Comparison of ENCODE assay signal across 16 cellular contexts in genomic region chr19:58552655-58553054, GRCh38. TPM values are rescaled to one million over a fixed set of nuclear protein-coding genes. Genes with fewer than 3 reads are reported as not detected.
DNase-seq lines count a peak whose midpoint lies in the region; ATAC-seq, FAIRE-seq and TF ChIP-seq lines count a peak whose summit lies in the region.
"Had no signal": no experiment of that assay in that cellular context is flagged by ENCODE, and none has a peak within 500 bp of the region (broad histone marks: within the 10 kb centered on the region; RNA-seq: fewer than 3 reads in every experiment).

No MANE protein-coding gene starts in this region.

- H3K4me3 Mint-ChIP-seq in activated CD4-positive, alpha-beta T cell treated with anti-CD3 and anti-CD28 coated beads for 36 hours: peak overlapping the region; percentile 0
- no peak overlapping the region for H3K4me3 Mint-ChIP-seq in HFFc6
- H3K4me3 Mint-ChIP-seq in activated T-helper 2 cell treated with anti-CD3 and anti-CD28 coated beads, Interferon-gamma antibody, Interleukin-2, Interleukin-4, amounts not matched to agents 10 μg/mL and 5 μg/mL and 100 μg/mL, durations not matched to agents 14 hours and 24 hours and 36 hours (ENCODE audit: low read depth): no peak overlapping the region
- H3K4me3 Mint-ChIP-seq in natural killer cell treated with Interleukin-12 subunit alpha and Interleukin-12 subunit beta and Interleukin-15 and Interleukin-18, amount 100 ng/mL, for 72 hours: peak overlapping the region; percentile 12

- H3K27ac ChIP-seq in upper lobe of left lung: no peak overlapping the region
- H3K27ac ChIP-seq: brain microvascular endothelial cell, SJSA1 had no signal

- no peak for TF ChIP-seq EP300 in upper lobe of left lung (IDR thresholded peaks at IDR 0.05)

- no peaks in the 10 kb centered on the region for H3K9me3 ChIP-seq in upper lobe of left lung
- H3K9me3 ChIP-seq: SJSA1 had no signal

- H3K36me3 ChIP-seq in upper lobe of left lung: peaks cover 54 to 77% (median 70%) of the 10 kb centered on the region in 4 donors

- TF ChIP-seq POLR2A in upper lobe of left lung (IDR thresholded peaks at IDR 0.05) (no peak), H54 (IDR thresholded peaks at IDR 0.05; ENCODE audit: low read depth, low read length) (no peak)

- peaks cover 86% of the 10 kb centered on the region for H3K36me3 Mint-ChIP-seq in activated CD4-positive, alpha-beta T cell treated with anti-CD3 and anti-CD28 coated beads for 36 hours (ENCODE audit: low read depth)
- peaks cover 50% of the 10 kb centered on the region for H3K36me3 Mint-ChIP-seq in HFFc6 (ENCODE audit: low read depth)
- H3K36me3 Mint-ChIP-seq in activated T-helper 2 cell treated with anti-CD3 and anti-CD28 coated beads, Interferon-gamma antibody, Interleukin-2, Interleukin-4, amounts not matched to agents 10 μg/mL and 5 μg/mL and 100 μg/mL, durations not matched to agents 14 hours and 24 hours and 36 hours (ENCODE audit: low read depth): peaks cover 92% of the 10 kb centered on the region
- H3K36me3 Mint-ChIP-seq in natural killer cell treated with Interleukin-12 subunit alpha and Interleukin-12 subunit beta and Interleukin-15 and Interleukin-18, amount 100 ng/mL, for 72 hours: peaks cover 29% of the 10 kb centered on the region

- peaks cover 35 to 44% (median 36%) of the 10 kb centered on the region in 4 donors for H3K4me1 ChIP-seq in upper lobe of left lung

- peak overlapping the region; percentile 16 for H3K27ac Mint-ChIP-seq in activated CD4-positive, alpha-beta T cell treated with anti-CD3 and anti-CD28 coated beads for 36 hours
- H3K27ac Mint-ChIP-seq in HFFc6: peak overlapping the region; percentile 98
- peak overlapping the region; percentile 54 for H3K27ac Mint-ChIP-seq in activated T-helper 2 cell treated with anti-CD3 and anti-CD28 coated beads, Interferon-gamma antibody, Interleukin-2, Interleukin-4, amounts not matched to agents 10 μg/mL and 5 μg/mL and 100 μg/mL, durations not matched to agents 14 hours and 24 hours and 36 hours
- H3K27ac Mint-ChIP-seq in natural killer cell treated with Interleukin-12 subunit alpha and Interleukin-12 subunit beta and Interleukin-15 and Interleukin-18, amount 100 ng/mL, for 72 hours: peak overlapping the region; percentile 29 to 31

- no peak for ATAC-seq in activated CD4-positive, alpha-beta T cell treated with anti-CD3 and anti-CD28 coated beads for 36 hours
- no peak for ATAC-seq in natural killer cell treated with Interleukin-12 subunit alpha and Interleukin-12 subunit beta and Interleukin-15 and Interleukin-18, amount 100 ng/mL, for 72 hours
- ATAC-seq in upper lobe of left lung (ENCODE audit: low FRiP score in 2 of 2) (no peak), GM21515 (IDR thresholded peaks at IDR 0.05; ENCODE audit: unreplicated experiment) (no peak)
- ATAC-seq: stimulated activated memory B cell treated with anti-CD40 and anti-IgM and Interleukin-4, amounts not matched to agents 10 μg/mL and 1 μg/mL and 100 μg/mL, for 72 hours had no signal

- H3K9me3 Mint-ChIP-seq in activated CD4-positive, alpha-beta T cell treated with anti-CD3 and anti-CD28 coated beads for 36 hours (ENCODE audit: low read depth): no peaks in the 10 kb centered on the region
- no peaks in the 10 kb centered on the region for H3K9me3 Mint-ChIP-seq in HFFc6
- H3K9me3 Mint-ChIP-seq in activated T-helper 2 cell treated with anti-CD3 and anti-CD28 coated beads, Interferon-gamma antibody, Interleukin-2, Interleukin-4, amounts not matched to agents 10 μg/mL and 5 μg/mL and 100 μg/mL, durations not matched to agents 14 hours and 24 hours and 36 hours: no peaks in the 10 kb centered on the region
- no peaks in the 10 kb centered on the region for H3K9me3 Mint-ChIP-seq in natural killer cell treated with Interleukin-12 subunit alpha and Interleukin-12 subunit beta and Interleukin-15 and Interleukin-18, amount 100 ng/mL, for 72 hours
- H3K9me3 Mint-ChIP-seq: stimulated activated memory B cell treated with anti-CD40 and anti-IgM and Interleukin-4, amounts not matched to agents 10 μg/mL and 1 μg/mL and 100 μg/mL, for 72 hours had no signal

- DNase-seq in activated CD4-positive, alpha-beta T cell treated with anti-CD3 and anti-CD28 coated beads for 36 hours: no peak
- DNase-seq in activated CD4-positive, alpha-beta T cell treated with anti-CD3 and anti-CD28 coated beads for 1 hour: no peak
- no peak for DNase-seq in HFFc6
- no peak for DNase-seq in activated T-helper 2 cell treated with anti-CD3 and anti-CD28 coated beads, Interferon-gamma antibody, Interleukin-2, Interleukin-4, amounts not matched to agents 10 μg/mL and 5 μg/mL and 100 μg/mL, durations not matched to agents 14 hours and 24 hours and 36 hours (ENCODE audit: low spot score)
- DNase-seq in natural killer cell treated with Interleukin-12 subunit alpha and Interleukin-12 subunit beta and Interleukin-15 and Interleukin-18, amount 100 ng/mL, for 72 hours (ENCODE audit: low spot score): no peak
- no peak for DNase-seq in upper lobe of left lung
- no peak for DNase-seq in H54 (ENCODE audit: insufficient read length, low spot score)
- DNase-seq: brain microvascular endothelial cell, foreskin fibroblast, IMR-90, NCI-H1092 treated with DMSO at 0.1 percent for 48 hours had no signal

- intact Hi-C loops in activated CD4-positive, alpha-beta T cell treated with anti-CD3 and anti-CD28 coated beads for 36 hours (cut with DNase I, micrococcal nuclease): no loop called here
- intact Hi-C loops in activated T-helper 2 cell treated with anti-CD3 and anti-CD28 coated beads, Interferon-gamma antibody, Interleukin-2, Interleukin-4, amounts not matched to agents 10 μg/mL and 5 μg/mL and 100 μg/mL, durations not matched to agents 14 hours and 24 hours and 36 hours (cut with micrococcal nuclease): no loop called here

- H3K27me3 Mint-ChIP-seq in activated CD4-positive, alpha-beta T cell treated with anti-CD3 and anti-CD28 coated beads for 36 hours: no peaks in the 10 kb centered on the region
- peaks cover 14% of the 10 kb centered on the region for H3K27me3 Mint-ChIP-seq in HFFc6 (ENCODE audit: insufficient read depth)
- H3K27me3 Mint-ChIP-seq in activated T-helper 2 cell treated with anti-CD3 and anti-CD28 coated beads, Interferon-gamma antibody, Interleukin-2, Interleukin-4, amounts not matched to agents 10 μg/mL and 5 μg/mL and 100 μg/mL, durations not matched to agents 14 hours and 24 hours and 36 hours (ENCODE audit: low read depth): no peaks in the 10 kb centered on the region
- H3K27me3 Mint-ChIP-seq in natural killer cell treated with Interleukin-12 subunit alpha and Interleukin-12 subunit beta and Interleukin-15 and Interleukin-18, amount 100 ng/mL, for 72 hours: no peaks in the 10 kb centered on the region
- H3K27me3 Mint-ChIP-seq: stimulated activated memory B cell treated with anti-CD40 and anti-IgM and Interleukin-4, amounts not matched to agents 10 μg/mL and 1 μg/mL and 100 μg/mL, for 72 hours had no signal

- CTCF ChIA-PET in activated CD4-positive, alpha-beta T cell treated with anti-CD3 and anti-CD28 coated beads for 36 hours (lab: Charles Lee): interaction anchor here (1.0 kb wide), 1 partner anchor 144 kb away, joined by 3 read pairs; the partner anchor contains the start of gene ZNF584

- WGBS in upper lobe of left lung, 2 donors: 92 to 95% methylated on average over 2 of the region's 2 CpGs

- no peaks in the 10 kb centered on the region for H3K27me3 ChIP-seq in upper lobe of left lung
- H3K27me3 ChIP-seq: brain microvascular endothelial cell, SJSA1 had no signal

- H3K4me1 Mint-ChIP-seq in activated CD4-positive, alpha-beta T cell treated with anti-CD3 and anti-CD28 coated beads for 36 hours: peaks cover 45% of the 10 kb centered on the region
- peaks cover 50% of the 10 kb centered on the region for H3K4me1 Mint-ChIP-seq in HFFc6 (ENCODE audit: low read depth)
- peaks cover 32% of the 10 kb centered on the region for H3K4me1 Mint-ChIP-seq in activated T-helper 2 cell treated with anti-CD3 and anti-CD28 coated beads, Interferon-gamma antibody, Interleukin-2, Interleukin-4, amounts not matched to agents 10 μg/mL and 5 μg/mL and 100 μg/mL, durations not matched to agents 14 hours and 24 hours and 36 hours (ENCODE audit: low read depth)
- peaks cover 45 to 49% of the 10 kb centered on the region in 2 donors for H3K4me1 Mint-ChIP-seq in natural killer cell treated with Interleukin-12 subunit alpha and Interleukin-12 subunit beta and Interleukin-15 and Interleukin-18, amount 100 ng/mL, for 72 hours (ENCODE audit: low read depth in 2 of 2)

- no peak for FAIRE-seq in H54 (lab: Jason Lieb, UNC)
- FAIRE-seq: A204.1, urothelium cell line had no signal

- no peak for TF ChIP-seq CTCF in HFFc6 (IDR thresholded peaks at IDR 0.05)
- TF ChIP-seq CTCF in upper lobe of left lung (IDR thresholded peaks at IDR 0.05): no peak

- H3K4me3 ChIP-seq in upper lobe of left lung: no peak overlapping the region
- H3K4me3 ChIP-seq: SJSA1 had no signal

- POLR2A ChIA-PET in activated CD4-positive, alpha-beta T cell treated with anti-CD3 and anti-CD28 coated beads for 36 hours (lab: Charles Lee): interaction anchor here (0.7 to 3.5 kb wide), 2 partner anchors 8 to 39 kb away, joined by 3 to 41 read pairs; partner anchors contain the start of gene TRIM28

RNA-seq across cellular contexts. Expression of gene CHMP2A, which starts 2.2 kb away (rescaled TPM):
- total RNA-seq in activated CD4-positive, alpha-beta T cell treated with anti-CD3 and anti-CD28 coated beads for 36 hours: 100 to 1,000 TPM; 101 to 107 TPM
- 100 to 1,000 TPM; 100 to 126 (median 120) TPM for total RNA-seq in HFFc6 (2021; fragmentation: NEBNext Ultra II Directional; extraction: Animal tissue kit (Norgen Biotek cat#: 25700))
- 102 and 105 TPM in 2 replicates for total RNA-seq in activated T-helper 2 cell treated with anti-CD3 and anti-CD28 coated beads, Interferon-gamma antibody, Interleukin-2, Interleukin-4, amounts not matched to agents 10 μg/mL and 5 μg/mL and 100 μg/mL, durations not matched to agents 14 hours and 24 hours and 36 hours
- total RNA-seq in natural killer cell treated with Interleukin-12 subunit alpha and Interleukin-12 subunit beta and Interleukin-15 and Interleukin-18, amount 100 ng/mL, for 72 hours: 10 to 100 TPM; 60.2 to 99.9 TPM
- 100 to 1,000 TPM in 5 of 6 donors, 10 to 100 TPM in 1; 75.4 to 162 (median 123) TPM for total RNA-seq in upper lobe of left lung

RNA-seq across cellular contexts. Expression of gene UBE2M, which starts 5.8 kb away (rescaled TPM):
- total RNA-seq in activated CD4-positive, alpha-beta T cell treated with anti-CD3 and anti-CD28 coated beads for 36 hours: 100 to 1,000 TPM; 115 to 138 TPM
- total RNA-seq in HFFc6 (2021; fragmentation: NEBNext Ultra II Directional; extraction: Animal tissue kit (Norgen Biotek cat#: 25700)): 100 to 1,000 TPM in 5 of 6 experiments, 10 to 100 TPM in 1; 91.5 to 114 (median 106) TPM
- total RNA-seq in activated T-helper 2 cell treated with anti-CD3 and anti-CD28 coated beads, Interferon-gamma antibody, Interleukin-2, Interleukin-4, amounts not matched to agents 10 μg/mL and 5 μg/mL and 100 μg/mL, durations not matched to agents 14 hours and 24 hours and 36 hours: 133 and 142 TPM in 2 replicates
- total RNA-seq in natural killer cell treated with Interleukin-12 subunit alpha and Interleukin-12 subunit beta and Interleukin-15 and Interleukin-18, amount 100 ng/mL, for 72 hours: 100 to 1,000 TPM; 161 to 183 TPM
- total RNA-seq in upper lobe of left lung: 10 to 100 TPM; 33.0 to 53.9 (median 41.6) TPM

RNA-seq across cellular contexts. Expression of gene TRIM28, which starts 8.8 kb away (rescaled TPM):
- total RNA-seq in activated CD4-positive, alpha-beta T cell treated with anti-CD3 and anti-CD28 coated beads for 36 hours: 100 to 1,000 TPM; 481 to 758 TPM
- total RNA-seq in HFFc6 (2021; fragmentation: NEBNext Ultra II Directional; extraction: Animal tissue kit (Norgen Biotek cat#: 25700)): 100 to 1,000 TPM; 376 to 529 (median 445) TPM
- total RNA-seq in activated T-helper 2 cell treated with anti-CD3 and anti-CD28 coated beads, Interferon-gamma antibody, Interleukin-2, Interleukin-4, amounts not matched to agents 10 μg/mL and 5 μg/mL and 100 μg/mL, durations not matched to agents 14 hours and 24 hours and 36 hours: 658 and 662 TPM in 2 replicates
- total RNA-seq in natural killer cell treated with Interleukin-12 subunit alpha and Interleukin-12 subunit beta and Interleukin-15 and Interleukin-18, amount 100 ng/mL, for 72 hours: 100 to 1,000 TPM; 424 to 774 TPM
- total RNA-seq in upper lobe of left lung: 100 to 1,000 TPM; 197 to 283 (median 213) TPM

RNA-seq across cellular contexts. Expression of gene MZF1, which starts 20.5 kb away (rescaled TPM):
- total RNA-seq in activated CD4-positive, alpha-beta T cell treated with anti-CD3 and anti-CD28 coated beads for 36 hours: 10 to 100 TPM; 14.3 to 15.0 TPM
- 10 to 100 TPM in 3 of 6 experiments, 1 to 10 TPM in 3; 8.3 to 12.4 (median 9.3) TPM for total RNA-seq in HFFc6 (2021; fragmentation: NEBNext Ultra II Directional; extraction: Animal tissue kit (Norgen Biotek cat#: 25700))
- total RNA-seq in activated T-helper 2 cell treated with anti-CD3 and anti-CD28 coated beads, Interferon-gamma antibody, Interleukin-2, Interleukin-4, amounts not matched to agents 10 μg/mL and 5 μg/mL and 100 μg/mL, durations not matched to agents 14 hours and 24 hours and 36 hours: 18.8 and 19.0 TPM in 2 replicates
- total RNA-seq in natural killer cell treated with Interleukin-12 subunit alpha and Interleukin-12 subunit beta and Interleukin-15 and Interleukin-18, amount 100 ng/mL, for 72 hours: 10 to 100 TPM; 20.9 to 28.8 TPM
- total RNA-seq in upper lobe of left lung: 100 to 1,000 TPM in 1 of 6 donors, 10 to 100 TPM in 5; 34.8 to 162 (median 45.5) TPM

RNA-seq across cellular contexts. Expression of gene ZBTB45, which starts 33.0 kb away (rescaled TPM):
- total RNA-seq in activated CD4-positive, alpha-beta T cell treated with anti-CD3 and anti-CD28 coated beads for 36 hours: 10 to 100 TPM; 10.1 to 11.1 TPM
- 10 to 100 TPM; 15.0 to 17.4 (median 16.7) TPM for total RNA-seq in HFFc6 (2021; fragmentation: NEBNext Ultra II Directional; extraction: Animal tissue kit (Norgen Biotek cat#: 25700))
- total RNA-seq in activated T-helper 2 cell treated with anti-CD3 and anti-CD28 coated beads, Interferon-gamma antibody, Interleukin-2, Interleukin-4, amounts not matched to agents 10 μg/mL and 5 μg/mL and 100 μg/mL, durations not matched to agents 14 hours and 24 hours and 36 hours: 16.6 and 17.7 TPM in 2 replicates
- 10 to 100 TPM; 18.0 to 25.9 TPM for total RNA-seq in natural killer cell treated with Interleukin-12 subunit alpha and Interleukin-12 subunit beta and Interleukin-15 and Interleukin-18, amount 100 ng/mL, for 72 hours
- 10 to 100 TPM; 11.9 to 19.7 (median 15.0) TPM for total RNA-seq in upper lobe of left lung

Comparison
In these comparisons a context has a peak if more than half of its experiments do, and no peak if none do; other contexts are left out.
1. H3K27ac Mint-ChIP-seq: peak in every context shown above with its lines; median percentile 98 in HFFc6; 54 in activated T-helper 2 cell treated with anti-CD3 and anti-CD28 coated beads, Interferon-gamma antibody, Interleukin-2, Interleukin-4, amounts not matched to agents 10 μg/mL and 5 μg/mL and 100 μg/mL, durations not matched to agents 14 hours and 24 hours and 36 hours; 30 in natural killer cell treated with Interleukin-12 subunit alpha and Interleukin-12 subunit beta and Interleukin-15 and Interleukin-18, amount 100 ng/mL, for 72 hours; 16 in activated CD4-positive, alpha-beta T cell treated with anti-CD3 and anti-CD28 coated beads for 36 hours.
2. H3K4me3 Mint-ChIP-seq: peak in activated CD4-positive, alpha-beta T cell treated with anti-CD3 and anti-CD28 coated beads for 36 hours (single experiment) and natural killer cell treated with Interleukin-12 subunit alpha and Interleukin-12 subunit beta and Interleukin-15 and Interleukin-18, amount 100 ng/mL, for 72 hours (single experiment); none in HFFc6 (single experiment) and activated T-helper 2 cell treated with anti-CD3 and anti-CD28 coated beads, Interferon-gamma antibody, Interleukin-2, Interleukin-4, amounts not matched to agents 10 μg/mL and 5 μg/mL and 100 μg/mL, durations not matched to agents 14 hours and 24 hours and 36 hours (single experiment).